In genomic region chr15:89666147-89666857, GRCh38 we compare ENCODE assay signal across 10 cellular contexts. TPM values are rescaled to one million over a fixed set of nuclear protein-coding genes. Genes with fewer than 3 reads are reported as not detected.
DNase-seq lines count a peak whose midpoint lies in the region; ATAC-seq, FAIRE-seq and TF ChIP-seq lines count a peak whose summit lies in the region.
"Had no signal": no experiment of that assay in that cellular context is flagged by ENCODE, and none has a peak within 500 bp of the region (broad histone marks: within the 10 kb centered on the region; RNA-seq: fewer than 3 reads in every experiment).

No MANE protein-coding gene starts in this region.

- H2BK15ac ChIP-seq in H1 (ENCODE audit: low read length), result 0 out of 2 replicates have a peak overlapping the region, but pooled peaks have one; percentile 72

- H3K23ac ChIP-seq in H1 (ENCODE audit: insufficient read length), result no peak overlapping the region

- TF ChIP-seq POLR2A in H1 (IDR thresholded peaks at IDR 0.05; ENCODE audit: control extremely low read depth in 1 of 2, low read depth in 2 of 2, low read length in 2 of 2), result no peak
- TF ChIP-seq POLR2A in tibial nerve (IDR thresholded peaks at IDR 0.05), result no peak

- no peak for TF ChIP-seq EP300 in H1 (IDR thresholded peaks at IDR 0.05; ENCODE audit: borderline replicate concordance in 1 of 2, low read depth in 2 of 2, low read length in 2 of 2)
- no peak for TF ChIP-seq EP300 in tibial nerve (IDR thresholded peaks at IDR 0.05)

- H3K56ac ChIP-seq in H1 (replicated peaks; ENCODE audit: insufficient read length, low read depth, low read length), result no peak overlapping the region

- H3K9me2 ChIP-seq in MM.1S (replicated peaks; ENCODE audit: insufficient read depth, low read length), result no peaks in the 10 kb centered on the region

- no peak overlapping the region for H4K91ac ChIP-seq in H1 (replicated peaks; ENCODE audit: insufficient read length, low read length)

- H3K4me3 ChIP-seq in MM.1S (ENCODE audit: low read length) (peak overlapping the region; percentile 57; the same call in 1 of the 2 replicates), H1 (ENCODE audit: extremely low read depth in 1 of 4, insufficient read depth in 2 of 4, low read depth in 3 of 4, low read length in 4 of 4) (peak overlapping the region; percentile 21 to 61 (median 40); a peak in 5 of 8 replicates), mesodermal cell (ENCODE audit: extremely low read depth, insufficient read depth, low read length, poor library complexity, severe bottlenecking) (peak overlapping the region; percentile 18), tibial nerve (peak overlapping the region; percentile 24 to 47 (median 39))

- peak overlapping the region; percentile 71; the same call in 1 of the 2 replicates for H3K18ac ChIP-seq in H1 (ENCODE audit: extremely low read depth, low read length)

- H3K79me1 ChIP-seq in H1 (ENCODE audit: low read depth, low read length), result no peaks in the 10 kb centered on the region

- H3F3A ChIP-seq in MM.1S (ENCODE audit: insufficient read depth, low read length), result no peaks in the 10 kb centered on the region

- peaks cover 5% of the 10 kb centered on the region; the same call in 1 of the 2 replicates for H3K27me3 ChIP-seq in MM.1S (replicated peaks; ENCODE audit: insufficient read depth, low read length)
- peaks cover 0 to 20% (median 12%) of the 10 kb centered on the region in 4 experiments; a peak in 5 of 7 replicates for H3K27me3 ChIP-seq in H1 (replicated peaks in 1 of 4; ENCODE audit: control insufficient read depth in 3 of 4, extremely low read depth in 1 of 4, insufficient read depth in 3 of 4, low read length in 3 of 4)
- H3K27me3 ChIP-seq in tibial nerve, result no peaks in the 10 kb centered on the region

- H3K14ac ChIP-seq in H1 (ENCODE audit: insufficient read length), result no peak overlapping the region

- ATAC-seq in GM19324 (IDR thresholded peaks at IDR 0.05; ENCODE audit: low FRiP score, unreplicated experiment), result no peak

- H3K36me3 ChIP-seq in MM.1S (replicated peaks; ENCODE audit: insufficient read depth, low read length), result no peaks in the 10 kb centered on the region
- H3K36me3 ChIP-seq in H1 (ENCODE audit: control insufficient read depth in 2 of 4, insufficient read depth in 4 of 4, low read length in 3 of 4), result no peaks in the 10 kb centered on the region
- H3K36me3 ChIP-seq in mesodermal cell (ENCODE audit: control insufficient read depth, insufficient read depth, low read length), result no peaks in the 10 kb centered on the region
- H3K36me3 ChIP-seq in tibial nerve, result no peaks in the 10 kb centered on the region

- TF ChIP-seq CTCF in MM.1S (IDR thresholded peaks at IDR 0.05; ENCODE audit: low read length), result no peak
- TF ChIP-seq CTCF in H1 (IDR thresholded peaks at IDR 0.05; ENCODE audit: control extremely low read depth in 1 of 3, insufficient read depth in 1 of 3, low read depth in 1 of 3, low read length in 3 of 3), result no peak
- TF ChIP-seq CTCF in tibial nerve (IDR thresholded peaks at IDR 0.05), result no peak

- WGBS in H1 (ENCODE audit: extremely low coverage in 1 of 2, insufficient coverage in 1 of 2, insufficient read length in 1 of 2, insufficient replicate concordance in 2 of 2, low coverage in 1 of 2, low lambda C conversion rate in 2 of 2, missing lambda C conversion rate in 1 of 2), 2 experiments, result 74% methylated on average over 8 of the region's 8 CpGs; no CpG with 5 or more reads in 1 of the 2 experiments
- WGBS in mesodermal cell (ENCODE audit: insufficient coverage in 2 of 2), 2 experiments, result 84 to 88% methylated on average over 3 to 6 of the region's 8 CpGs
- WGBS in tibial nerve, 2 donors, result 90 to 92% methylated on average over 8 of the region's 8 CpGs

- H3K27ac ChIP-seq in MM.1S (ENCODE audit: low read length), result no peak overlapping the region
- H3K27ac ChIP-seq in H1 (ENCODE audit: low read depth, low read length), result no peak overlapping the region
- H3K27ac ChIP-seq in mesodermal cell (ENCODE audit: low read depth, low read length, severe bottlenecking), result no peak overlapping the region
- H3K27ac ChIP-seq in tibial nerve, result peak overlapping the region; percentile 81 to 91 (median 86)
- H3K27ac ChIP-seq: KMS-11 had no signal

- POLR2A ChIA-PET in H1 (lab: Charles Lee; ENCODE audit: partially characterized antibody), result interaction anchor here (1.1 kb wide), 1 partner anchor 18 kb away, joined by 3 read pairs; no protein-coding TSS in a partner anchor

- no peak overlapping the region for H2BK5ac ChIP-seq in H1 (ENCODE audit: low read depth, low read length)

- DNase-seq in MM.1S, result no peak
- no peak for DNase-seq in H1 (ENCODE audit: low read depth in 1 of 2, low spot score in 2 of 2)
- no peak for DNase-seq in tibial nerve (ENCODE audit: low spot score in 2 of 2)
- no peak for DNase-seq in cerebellum (ENCODE audit: low spot score)
- DNase-seq in dermis blood vessel endothelial cell, result no peak
- DNase-seq: effector CD8-positive, alpha-beta T cell had no signal

- no peaks in the 10 kb centered on the region; the same call in 1 of the 2 replicates for H3K23me2 ChIP-seq in H1 (ENCODE audit: low read depth, low read length)

- no peak overlapping the region for H2BK20ac ChIP-seq in H1 (ENCODE audit: low read length)

- H3K4me2 ChIP-seq in MM.1S (ENCODE audit: low read depth, low read length) (peak overlapping the region; percentile 77; the same call in 1 of the 2 replicates), H1 (ENCODE audit: insufficient read depth in 1 of 2, low read depth in 2 of 2, low read length in 2 of 2) (peak overlapping the region; percentile 74 to 76)
- H3K4me2 ChIP-seq: KMS-11 had no signal

- no peaks in the 10 kb centered on the region for H3K4me1 ChIP-seq in MM.1S (ENCODE audit: low read length)
- H3K4me1 ChIP-seq in H1 (replicated peaks in 1 of 4; ENCODE audit: control insufficient read depth in 3 of 4, insufficient read depth in 4 of 4, low read length in 3 of 4), result peaks cover 0 to 11% (median 7%) of the 10 kb centered on the region in 4 experiments; a peak in 6 of 7 replicates
- peaks cover 18% of the 10 kb centered on the region for H3K4me1 ChIP-seq in mesodermal cell (ENCODE audit: control insufficient read depth, insufficient read depth, low read length, poor library complexity, severe bottlenecking)
- H3K4me1 ChIP-seq in tibial nerve, result peaks cover 0 to 33% (median 16%) of the 10 kb centered on the region in 4 donors

- H2BK12ac ChIP-seq in H1 (ENCODE audit: low read depth, low read length), result no peak overlapping the region

- H3K9me3 ChIP-seq in MM.1S (replicated peaks; ENCODE audit: insufficient read depth, low read length) (no peaks in the 10 kb centered on the region), H1 (ENCODE audit: insufficient read depth in 2 of 2, low read depth in 1 of 2, low read length in 1 of 2) (no peaks in the 10 kb centered on the region), mesodermal cell (ENCODE audit: control insufficient read depth, low read length) (no peaks in the 10 kb centered on the region), tibial nerve (no peaks in the 10 kb centered on the region)

- H3K9ac ChIP-seq in MM.1S (ENCODE audit: low read length), result no peak overlapping the region
- H3K9ac ChIP-seq in H1 (replicated peaks in 1 of 4; ENCODE audit: extremely low read depth in 1 of 4, low read depth in 3 of 4, low read length in 3 of 4), result no peak overlapping the region; a peak in 1 of 7 replicates
- H3K9ac ChIP-seq: KMS-11 had no signal

- H3K4ac ChIP-seq in H1 (replicated peaks; ENCODE audit: insufficient read length, low read depth, low read length), result no peak overlapping the region

- H2AFZ ChIP-seq in MM.1S (ENCODE audit: low read length) (peak overlapping the region; percentile 48; the same call in 1 of the 2 replicates), H1 (ENCODE audit: low read length) (peak overlapping the region; percentile 91)

- no peak overlapping the region for H2AK5ac ChIP-seq in H1 (ENCODE audit: low read depth, low read length)

- no peak for TF ChIP-seq RAD21 in H1 (IDR thresholded peaks at IDR 0.05 in 1 of 2, conservative IDR thresholded peaks at IDR 0.05 in 1 of 2; ENCODE audit: low read depth in 2 of 2, low read length in 2 of 2)

- FAIRE-seq in H1 (lab: Jason Lieb, UNC), result no peak

- H4K20me1 ChIP-seq in MM.1S (ENCODE audit: insufficient read depth, low read length) (no peaks in the 10 kb centered on the region), H1 (replicated peaks in 1 of 2; ENCODE audit: control insufficient read depth in 1 of 2, insufficient read depth in 2 of 2, low read length in 2 of 2) (no peaks in the 10 kb centered on the region)

- no peak overlapping the region for H4K5ac ChIP-seq in H1 (ENCODE audit: insufficient read length, low read depth, low read length)

- no peak overlapping the region for H2BK120ac ChIP-seq in H1 (replicated peaks; ENCODE audit: low read depth, low read length)

- CTCF ChIA-PET in H1 (lab: Charles Lee; ENCODE audit: partially characterized antibody), result interaction anchor here (2.4 kb wide), 1 partner anchor 12 kb away, joined by 6 read pairs; no protein-coding TSS in a partner anchor

- H4K8ac ChIP-seq in H1 (ENCODE audit: extremely low read depth, insufficient read depth, low read length), result no peak overlapping the region

- no peaks in the 10 kb centered on the region for H3K79me2 ChIP-seq in MM.1S (ENCODE audit: low read length)
- no peaks in the 10 kb centered on the region for H3K79me2 ChIP-seq in H1 (ENCODE audit: control insufficient read depth in 1 of 2, insufficient read depth in 2 of 2, low read length in 2 of 2)

RNA-seq across cellular contexts. Expression of gene KIF7, which starts 11.0 kb away (rescaled TPM):
- total RNA-seq in H1 (2021; fragmentation: NEBNext Ultra II Directional; extraction: Animal tissue kit (Norgen Biotek cat#: 25700)), result 14.0 TPM in 2 replicates
- polyA plus RNA-seq in H1 (2011; rRNA removed), result 4.9 and 7.0 TPM in 2 replicates
- polyA plus RNA-seq in H1 (2011; cell fraction: cytosol; rRNA removed), result 9.8 TPM
- polyA plus RNA-seq in H1 (2011; cell fraction: nucleus; rRNA removed), result 18.2 TPM
- 7.0 to 13.1 TPM (median 12.5 TPM) in 4 replicates for polyA plus RNA-seq in H1 (2012, experiment 1 of 2)
- polyA plus RNA-seq in H1 (2012, experiment 2 of 2), result 3.4 TPM
- polyA plus RNA-seq in H1 (2013, experiment 1 of 2), result 6.0 TPM
- polyA plus RNA-seq in H1 (2013, experiment 2 of 2), result 5.6 TPM
- 3.9 and 4.4 TPM in 2 replicates for polyA minus RNA-seq in H1 (2011; rRNA and poly(A)+ RNA removed)
- polyA minus RNA-seq in H1 (2011; cell fraction: cytosol; rRNA and poly(A)+ RNA removed), result 7.1 TPM
- 8.6 TPM for polyA minus RNA-seq in H1 (2011; cell fraction: nucleus; rRNA and poly(A)+ RNA removed)
- 9.3 TPM for polyA plus RNA-seq in mesodermal cell (2013, experiment 1 of 2)
- 7.5 TPM for polyA plus RNA-seq in mesodermal cell (2013, experiment 2 of 2)
- total RNA-seq in tibial nerve (10 to 100 TPM in 3 of 4 donors, 1 to 10 TPM in 1; 7.2 to 41.1 (median 20.8) TPM), cerebellum (7.3 TPM), dermis blood vessel endothelial cell (0.85 and 1.2 TPM in 2 replicates)

RNA-seq across cellular contexts. Expression of gene PLIN1, which starts 12.9 kb away (rescaled TPM):
- 0.11 TPM in 1 of 2 replicates, not detected in the other for total RNA-seq in H1 (2021; fragmentation: NEBNext Ultra II Directional; extraction: Animal tissue kit (Norgen Biotek cat#: 25700))
- polyA plus RNA-seq in H1 (2011; rRNA removed), result 0.33 and 0.41 TPM in 2 replicates
- polyA plus RNA-seq in H1 (2011; cell fraction: cytosol; rRNA removed), result 0.32 TPM
- 0.86 TPM for polyA plus RNA-seq in H1 (2011; cell fraction: nucleus; rRNA removed)
- polyA plus RNA-seq in H1 (2012, experiment 1 of 2), result 0.11 to 0.16 TPM (median 0.15 TPM) in 3 of 4 replicates, not detected in the other
- 0.08 TPM for polyA plus RNA-seq in H1 (2012, experiment 2 of 2)
- 0.08 TPM for polyA plus RNA-seq in H1 (2013, experiment 1 of 2)
- polyA plus RNA-seq in H1 (2013, experiment 2 of 2), result 0.15 TPM
- polyA minus RNA-seq in H1 (2011; rRNA and poly(A)+ RNA removed), result 0.06 TPM in 1 of 2 replicates, not detected in the other
- not detected for polyA minus RNA-seq in H1 (2011; cell fraction: cytosol; rRNA and poly(A)+ RNA removed)
- polyA minus RNA-seq in H1 (2011; cell fraction: nucleus; rRNA and poly(A)+ RNA removed), result not detected
- polyA plus RNA-seq in mesodermal cell (2013, experiment 1 of 2), result 0.22 TPM
- 0.25 TPM for polyA plus RNA-seq in mesodermal cell (2013, experiment 2 of 2)
- total RNA-seq in tibial nerve (100 to 1,000 TPM; 144 to 392 (median 300) TPM), cerebellum (0.45 TPM), dermis blood vessel endothelial cell (under 0.01 TPM in 1 of 2 replicates, not detected in the other)

RNA-seq across cellular contexts. Expression of gene PEX11A, which starts 24.3 kb away (rescaled TPM):
- 2.2 and 2.9 TPM in 2 replicates for total RNA-seq in H1 (2021; fragmentation: NEBNext Ultra II Directional; extraction: Animal tissue kit (Norgen Biotek cat#: 25700))
- 2.3 and 3.0 TPM in 2 replicates for polyA plus RNA-seq in H1 (2011; rRNA removed)
- polyA plus RNA-seq in H1 (2011; cell fraction: cytosol; rRNA removed), result 2.2 TPM
- 1.7 TPM for polyA plus RNA-seq in H1 (2011; cell fraction: nucleus; rRNA removed)
- polyA plus RNA-seq in H1 (2012, experiment 1 of 2), result 2.5 to 3.5 TPM (median 2.7 TPM) in 4 replicates
- polyA plus RNA-seq in H1 (2012, experiment 2 of 2), result 1.5 TPM
- polyA plus RNA-seq in H1 (2013, experiment 1 of 2), result 2.2 TPM
- 2.4 TPM for polyA plus RNA-seq in H1 (2013, experiment 2 of 2)
- 3.4 and 4.1 TPM in 2 replicates for polyA minus RNA-seq in H1 (2011; rRNA and poly(A)+ RNA removed)
- polyA minus RNA-seq in H1 (2011; cell fraction: cytosol; rRNA and poly(A)+ RNA removed), result 3.0 TPM
- 2.7 TPM for polyA minus RNA-seq in H1 (2011; cell fraction: nucleus; rRNA and poly(A)+ RNA removed)
- 3.2 TPM for polyA plus RNA-seq in mesodermal cell (2013, experiment 1 of 2)
- 3.8 TPM for polyA plus RNA-seq in mesodermal cell (2013, experiment 2 of 2)
- 10 to 100 TPM in 2 of 4 donors, 1 to 10 TPM in 2; 7.2 to 15.5 (median 9.7) TPM for total RNA-seq in tibial nerve
- total RNA-seq in cerebellum, result 7.8 TPM
- total RNA-seq in dermis blood vessel endothelial cell, result 3.1 and 6.5 TPM in 2 replicates

RNA-seq across cellular contexts. Expression of gene WDR93, which starts 24.3 kb away (rescaled TPM):
- not detected in 2 replicates for total RNA-seq in H1 (2021; fragmentation: NEBNext Ultra II Directional; extraction: Animal tissue kit (Norgen Biotek cat#: 25700))
- polyA plus RNA-seq in H1 (2011; rRNA removed), result 0.03 and 0.08 TPM in 2 replicates
- polyA plus RNA-seq in H1 (2011; cell fraction: cytosol; rRNA removed), result 0.22 TPM
- 0.06 TPM for polyA plus RNA-seq in H1 (2011; cell fraction: nucleus; rRNA removed)
- polyA plus RNA-seq in H1 (2012, experiment 1 of 2), result 0.08 to 0.29 TPM in 2 of 4 replicates, not detected in the others
- polyA plus RNA-seq in H1 (2012, experiment 2 of 2), result not detected
- polyA plus RNA-seq in H1 (2013, experiment 1 of 2), result 0.06 TPM
- polyA plus RNA-seq in H1 (2013, experiment 2 of 2), result 0.04 TPM
- polyA minus RNA-seq in H1 (2011; rRNA and poly(A)+ RNA removed), result not detected in 2 replicates
- not detected for polyA minus RNA-seq in H1 (2011; cell fraction: cytosol; rRNA and poly(A)+ RNA removed)
- not detected for polyA minus RNA-seq in H1 (2011; cell fraction: nucleus; rRNA and poly(A)+ RNA removed)
- not detected for polyA plus RNA-seq in mesodermal cell (2013, experiment 1 of 2)
- not detected for polyA plus RNA-seq in mesodermal cell (2013, experiment 2 of 2)
- total RNA-seq in tibial nerve, result under 1 TPM in 2 of 4 donors, not detected in 2; 0.21 to 0.39 TPM
- total RNA-seq in cerebellum, result 0.91 TPM
- not detected in 2 replicates for total RNA-seq in dermis blood vessel endothelial cell
- total RNA-seq: activated CD8-positive, alpha-beta T cell treated with anti-CD3 and anti-CD28 coated beads for 36 hours had no signal

Comparison
In these comparisons a context has a peak if more than half of its experiments do, and no peak if none do; other contexts are left out.
1. H3K27ac ChIP-seq: peak in tibial nerve (4 of 4); none in MM.1S (single experiment), H1 (single experiment) and mesodermal cell (single experiment).
2. RNA of gene PLIN1, which starts 12.9 kb away (total RNA-seq): 144 to 392 TPM in tibial nerve; 0.45 TPM in cerebellum (single experiment), 0.11 TPM in H1 and under 0.01 TPM in dermis blood vessel endothelial cell; every median in the first group is over 10 times any median in the second.
3. Peak in every context shown above with its lines, with median percentiles within 50 percentile points of each other: H3K4me3 ChIP-seq.